In the genomic region with DNA sequence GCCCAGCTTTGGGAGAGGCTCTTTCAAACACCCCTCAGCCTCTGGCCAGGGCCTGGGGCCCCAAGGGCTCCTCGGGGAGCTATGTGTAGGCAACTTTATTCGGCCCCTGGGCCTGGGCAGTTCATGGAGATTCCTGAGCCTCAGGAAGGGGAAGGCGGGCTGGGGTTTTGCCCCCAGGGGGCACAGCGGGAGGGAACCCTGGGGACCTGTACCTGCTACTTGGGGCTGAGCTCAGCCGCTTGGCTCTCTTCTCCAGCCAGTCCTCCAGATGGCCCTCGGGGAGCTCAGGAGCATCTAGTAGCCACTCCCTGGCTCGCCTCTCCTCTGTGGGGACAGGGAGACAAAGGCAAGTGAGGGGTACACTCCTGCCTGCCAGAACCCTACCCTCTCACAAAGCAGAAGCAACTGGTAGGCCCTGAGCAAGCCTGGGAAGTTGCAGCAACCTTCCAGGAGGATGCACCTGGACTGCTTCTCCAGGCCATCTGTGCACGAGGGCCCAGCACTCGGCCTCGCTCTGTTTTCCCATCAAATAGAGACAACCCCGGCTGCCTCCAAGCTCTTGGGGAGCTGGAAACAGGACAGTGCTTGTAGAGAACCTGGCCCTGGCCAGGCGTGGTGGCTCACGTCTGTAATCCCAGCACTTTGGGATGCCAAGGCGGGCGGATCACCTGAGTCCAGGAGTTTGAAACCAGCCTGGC, we compare ENCODE assay signal across 32 cellular contexts. TPM values are rescaled to one million over a fixed set of nuclear protein-coding genes. Genes with fewer than 3 reads are reported as not detected.
"Had no signal": no experiment of that assay in that cellular context is flagged by ENCODE, and none has a peak within 500 bp of the region (broad histone marks: within the 10 kb centered on the region; RNA-seq: fewer than 3 reads in every experiment).

No MANE protein-coding gene starts in this region.

- H3K4me1 ChIP-seq: ascending aorta, SJCRH30 had no signal

- H3K36me3 ChIP-seq: cardiac muscle cell, SJCRH30 had no signal

- H3K9me3 ChIP-seq: ascending aorta, SJCRH30 had no signal

- H3K27ac ChIP-seq: ascending aorta, cardiac muscle cell, PC-9, SJCRH30, SK-N-MC had no signal

- H3K4me3 Mint-ChIP-seq: activated CD4-positive, alpha-beta T cell treated with anti-CD3 and anti-CD28 coated beads for 36 hours; activated CD4-positive, alpha-beta T cell treated with anti-CD3 and anti-CD28 coated beads, Interleukin-2, amount 10 ng/mL, durations not matched to agents 7 days and 5 days; activated CD8-positive, alpha-beta T cell treated with anti-CD3 and anti-CD28 coated beads, Interleukin-2, amount 10 ng/mL, durations not matched to agents 7 days and 5 days; activated naive CD4-positive, alpha-beta T cell treated with anti-CD3 and anti-CD28 coated beads, Interleukin-2, amount 50 U/mL, for 24 hours; activated naive CD8-positive, alpha-beta T cell treated with anti-CD3 and anti-CD28 coated beads, Interleukin-2, amount 10 ng/mL, durations not matched to agents 7 days and 5 days; activated T-cell treated with anti-CD3 and anti-CD28 coated beads, Interleukin-2, amount 50 U/mL, for 24 hours; central memory CD8-positive, alpha-beta T cell; T-helper 1 cell treated with Interleukin-12 subunit alpha and Interleukin-12 subunit beta and Interleukin-4 antibody, amounts not matched to agents 30 μg/mL and 1 μg/mL, for 36 hours; T-helper 2 cell treated with Interferon-gamma antibody and Interleukin-4, amounts not matched to agents 5 μg/mL and 100 μg/mL, for 36 hours had no signal

- H3K27ac Mint-ChIP-seq: activated CD4-positive, alpha-beta T cell treated with anti-CD3 and anti-CD28 coated beads for 36 hours; activated CD4-positive, alpha-beta T cell treated with anti-CD3 and anti-CD28 coated beads, Interleukin-2, amount 10 ng/mL, durations not matched to agents 7 days and 5 days; activated CD8-positive, alpha-beta T cell treated with anti-CD3 and anti-CD28 coated beads, Interleukin-2, amount 10 ng/mL, durations not matched to agents 7 days and 5 days; activated naive CD4-positive, alpha-beta T cell treated with anti-CD3 and anti-CD28 coated beads, Interleukin-2, amount 50 U/mL, for 24 hours; activated naive CD8-positive, alpha-beta T cell treated with anti-CD3 and anti-CD28 coated beads, Interleukin-2, amount 10 ng/mL, durations not matched to agents 7 days and 5 days; activated T-cell treated with anti-CD3 and anti-CD28 coated beads, Interleukin-2, amount 50 U/mL, for 24 hours; activated T-helper 2 cell treated with anti-CD3 and anti-CD28 coated beads, Interferon-gamma antibody, Interleukin-2, Interleukin-4, amounts not matched to agents 10 μg/mL and 5 μg/mL and 100 μg/mL, durations not matched to agents 14 hours and 24 hours and 36 hours; T-helper 1 cell treated with Interleukin-12 subunit alpha and Interleukin-12 subunit beta and Interleukin-4 antibody, amounts not matched to agents 30 μg/mL and 1 μg/mL, for 36 hours; T-helper 2 cell treated with Interferon-gamma antibody and Interleukin-4, amounts not matched to agents 5 μg/mL and 100 μg/mL, for 36 hours had no signal

- H3K4me3 ChIP-seq: ascending aorta, cardiac muscle cell, PC-9, SJCRH30, SK-N-MC had no signal

- H3K27me3 Mint-ChIP-seq: activated CD4-positive, alpha-beta T cell treated with anti-CD3 and anti-CD28 coated beads for 36 hours; activated CD4-positive, alpha-beta T cell treated with anti-CD3 and anti-CD28 coated beads, Interleukin-2, amount 10 ng/mL, durations not matched to agents 7 days and 5 days; activated naive CD4-positive, alpha-beta T cell treated with anti-CD3 and anti-CD28 coated beads, Interleukin-2, amount 50 U/mL, for 24 hours; activated naive CD8-positive, alpha-beta T cell treated with anti-CD3 and anti-CD28 coated beads, Interleukin-2, amount 10 ng/mL, durations not matched to agents 7 days and 5 days; activated T-cell treated with anti-CD3 and anti-CD28 coated beads, Interleukin-2, amount 50 U/mL, for 24 hours; central memory CD8-positive, alpha-beta T cell had no signal

- ATAC-seq: activated CD4-positive, alpha-beta T cell treated with anti-CD3 and anti-CD28 coated beads for 36 hours; activated CD4-positive, CD25-positive, alpha-beta regulatory T cell treated with anti-CD3 and anti-CD28 coated beads, Interleukin-2, amount 50 U/mL, for 24 hours; activated CD8-positive, alpha-beta T cell treated with anti-CD3 and anti-CD28 coated beads, Interleukin-2, amount 10 ng/mL, durations not matched to agents 7 days and 5 days had no signal

- H3K4me2 ChIP-seq: PC-9 had no signal

- H3K27me3 ChIP-seq: ascending aorta, cardiac muscle cell, SJCRH30 had no signal

- DNase-seq: activated CD4-positive, alpha-beta T cell treated with anti-CD3 and anti-CD28 coated beads for 36 hours; activated CD4-positive, alpha-beta T cell treated with anti-CD3 and anti-CD28 coated beads, Interleukin-2, amount 10 ng/mL, durations not matched to agents 7 days and 5 days; activated CD4-positive, alpha-beta T cell treated with anti-CD3 and anti-CD28 coated beads, Interleukin-2, amount 50 U/mL, for 48 hours; activated CD8-positive, alpha-beta T cell treated with anti-CD3 and anti-CD28 coated beads, Interleukin-2, amount 10 ng/mL, durations not matched to agents 7 days and 5 days; activated gamma-delta T cell; activated naive CD4-positive, alpha-beta T cell treated with Interleukin-2 at 50 U/mL for 16 hours; activated naive CD8-positive, alpha-beta T cell treated with anti-CD3 and anti-CD28 coated beads, Interleukin-2, amount 10 ng/mL, durations not matched to agents 7 days and 5 days; activated T-cell treated with anti-CD3 and anti-CD28 coated beads, Interleukin-2, amount 50 U/mL, for 24 hours; MM.1S; MV-4-11; NCI-H1092; NCI-H1436 treated with DMSO at 0.1 percent for 48 hours; NCI-H1694 treated with DMSO at 0.1 percent for 48 hours; NCI-H2029 treated with DMSO at 0.1 percent for 48 hours; NCI-H2107; NCI-H2171; NCI-H510A; NCI-H526 treated with DMSO at 0.1 percent for 48 hours; NCI-H774; PC-9; SHP77; SJCRH30 had no signal

- H3K9me3 Mint-ChIP-seq: activated CD4-positive, alpha-beta T cell treated with anti-CD3 and anti-CD28 coated beads, Interleukin-2, amount 10 ng/mL, durations not matched to agents 7 days and 5 days; activated naive CD4-positive, alpha-beta T cell treated with anti-CD3 and anti-CD28 coated beads, Interleukin-2, amount 50 U/mL, for 24 hours; activated naive CD8-positive, alpha-beta T cell treated with anti-CD3 and anti-CD28 coated beads, Interleukin-2, amount 10 ng/mL, durations not matched to agents 7 days and 5 days; activated T-cell treated with anti-CD3 and anti-CD28 coated beads, Interleukin-2, amount 50 U/mL, for 24 hours; activated T-helper 2 cell treated with anti-CD3 and anti-CD28 coated beads, Interferon-gamma antibody, Interleukin-2, Interleukin-4, amounts not matched to agents 10 μg/mL and 5 μg/mL and 100 μg/mL, durations not matched to agents 14 hours and 24 hours and 36 hours; central memory CD8-positive, alpha-beta T cell; T-helper 1 cell treated with Interleukin-12 subunit alpha and Interleukin-12 subunit beta and Interleukin-4 antibody, amounts not matched to agents 30 μg/mL and 1 μg/mL, for 36 hours; T-helper 2 cell treated with Interferon-gamma antibody and Interleukin-4, amounts not matched to agents 5 μg/mL and 100 μg/mL, for 36 hours had no signal

- H3K4me1 Mint-ChIP-seq: activated CD4-positive, alpha-beta T cell treated with anti-CD3 and anti-CD28 coated beads for 36 hours; activated naive CD4-positive, alpha-beta T cell treated with anti-CD3 and anti-CD28 coated beads, Interleukin-2, amount 50 U/mL, for 24 hours; central memory CD8-positive, alpha-beta T cell had no signal

RNA-seq across cellular contexts. Expression of gene CABP7, which starts 18.5 kb away (rescaled TPM):
- total RNA-seq: activated CD4-positive, alpha-beta T cell treated with anti-CD3 and anti-CD28 coated beads for 36 hours; activated CD8-positive, alpha-beta T cell treated with anti-CD3 and anti-CD28 coated beads, Interleukin-2, amount 10 ng/mL, durations not matched to agents 7 days and 5 days; ascending aorta; cardiac muscle cell; LHCN-M2 had no signal
